ENCODE assay signal across 8 cellular contexts in the genomic region with DNA sequence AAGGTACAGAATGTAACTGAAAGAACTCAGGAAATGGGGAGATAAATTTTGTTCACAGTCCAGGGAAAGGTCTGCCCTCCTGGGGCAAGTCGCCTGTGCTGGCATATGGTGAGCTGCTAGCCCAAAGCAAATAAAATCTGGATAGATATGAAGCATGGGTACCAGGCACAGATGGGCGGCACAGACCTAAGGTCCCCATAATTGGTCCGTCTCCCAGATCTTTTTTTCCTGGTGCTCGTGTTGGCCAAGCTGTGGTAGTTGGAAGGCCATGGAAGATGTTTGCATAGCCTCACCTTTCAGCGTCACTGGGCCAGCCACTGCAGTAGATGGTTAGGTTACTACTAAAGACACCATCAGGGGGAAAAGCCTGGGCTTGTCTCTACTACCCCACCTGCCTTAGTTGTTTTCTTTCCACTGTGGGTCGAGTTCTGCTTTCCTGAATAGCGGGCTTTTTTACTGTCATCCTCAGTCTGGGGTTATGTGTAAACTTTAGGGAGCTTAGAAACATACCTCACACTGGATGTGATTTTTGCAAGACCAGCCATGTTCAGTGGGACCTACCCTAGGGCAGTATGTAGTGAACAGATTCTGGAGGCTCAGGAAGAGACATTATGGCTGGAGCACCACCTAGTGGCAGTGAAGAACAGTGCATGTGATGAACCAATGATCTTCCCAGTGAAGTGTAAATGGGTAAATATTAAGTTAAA. TPM values are rescaled to one million over a fixed set of nuclear protein-coding genes. Genes with fewer than 3 reads are reported as not detected.
DNase-seq lines count a peak whose midpoint lies in the region; ATAC-seq and TF ChIP-seq lines count a peak whose summit lies in the region.

No MANE protein-coding gene starts in this region.

- H3K9me3 Mint-ChIP-seq in brain, result no peaks in the 10 kb centered on the region

- H3K27ac Mint-ChIP-seq in brain, result peak overlapping the region in 3 of 5 experiments; percentile 52 to 59 (median 56)

- peak; percentile 33 to 65 for DNase-seq in NOMO-1 (lab: John Stamatoyannopoulos, UW; ENCODE audit: unreplicated experiment in 2 of 2)
- DNase-seq in NOMO-1 treated with dmso at 0.1 percent for 144 hours (lab: John Stamatoyannopoulos, UW; ENCODE audit: unreplicated experiment), result no peak
- DNase-seq in NCI-H1694 (lab: John Stamatoyannopoulos, UW), result peak; percentile 49
- peak; percentile 32 for DNase-seq in UCSD-AML1 (lab: John Stamatoyannopoulos, UW; ENCODE audit: unreplicated experiment)
- peak; percentile 81 for DNase-seq in iPS-NIHi7 (ENCODE audit: extremely low spot score)
- DNase-seq in stimulated activated CD4-positive, alpha-beta T cell treated with anti-CD3 and anti-CD28 coated beads, Interleukin-1b, Interleukin-23, amount 100 ng/mL, for 48 hours, result peak; percentile 54

- peaks cover 4% of the 10 kb centered on the region for H3K27me3 Mint-ChIP-seq in brain

- ATAC-seq in HG02840 (IDR thresholded peaks at IDR 0.05; ENCODE audit: low FRiP score, unreplicated experiment), result peak; percentile 56

- no peaks in the 10 kb centered on the region for H3K4me1 Mint-ChIP-seq in brain

- H3K36me3 Mint-ChIP-seq in brain, result no peaks in the 10 kb centered on the region

- peak; percentile 95 to 97 for TF ChIP-seq CTCF in brain (conservative IDR thresholded peaks at IDR 0.05)

- H3K4me3 Mint-ChIP-seq in brain, result no peak overlapping the region

RNA-seq across cellular contexts. Expression of gene GLRX, which starts 24.2 kb away (rescaled TPM):
- polyA plus RNA-seq in brain (ENCODE audit: insufficient read depth, low read depth, low replicate concordance), result 12.5 TPM
